10 cellular contexts compared by ENCODE assay signal in genomic region chr3:127777332-127777731, GRCh38.
"Had no signal": no experiment of that assay in that cellular context is flagged by ENCODE, and none has a peak within 500 bp of the region (broad histone marks: within the 10 kb centered on the region; RNA-seq: fewer than 3 reads in every experiment).

No MANE protein-coding gene starts in this region.

- DNase-seq: activated CD4-positive, alpha-beta T cell treated with anti-CD3 and anti-CD28 coated beads for 1 hour; activated CD4-positive, alpha-beta T cell treated with anti-CD3 and anti-CD28 coated beads, Interleukin-2, amount 50 U/mL, for 48 hours; activated gamma-delta T cell treated with Interleukin-2 at 50 U/mL for 16 hours; activated naive CD8-positive, alpha-beta T cell treated with anti-CD3 and anti-CD28 coated beads for 36 hours; activated T-cell treated with anti-CD3 and anti-CD28 coated beads, Interleukin-2, amount 50 U/mL, for 72 hours; anterior cingulate cortex; foreskin keratinocyte; stimulated activated CD4-positive, alpha-beta T cell treated with anti-CD3 and anti-CD28 coated beads, Interleukin-4, amount 100 ng/mL, for 4 hours had no signal

- H3K4me3 Mint-ChIP-seq: activated naive CD8-positive, alpha-beta T cell treated with anti-CD3 and anti-CD28 coated beads for 36 hours; activated T-cell treated with anti-CD3 and anti-CD28 coated beads, Interleukin-2, amount 50 U/mL, for 72 hours; memory B cell; nephron had no signal

- ATAC-seq: activated T-cell treated with anti-CD3 and anti-CD28 coated beads, Interleukin-2, amount 50 U/mL, for 72 hours; foreskin keratinocyte had no signal

- H3K27ac Mint-ChIP-seq: activated naive CD8-positive, alpha-beta T cell treated with anti-CD3 and anti-CD28 coated beads for 36 hours; activated T-cell treated with anti-CD3 and anti-CD28 coated beads, Interleukin-2, amount 50 U/mL, for 72 hours; memory B cell had no signal

- H3K27ac ChIP-seq: foreskin keratinocyte had no signal

- H3K36me3 Mint-ChIP-seq: memory B cell had no signal

- H3K27me3 ChIP-seq: foreskin keratinocyte had no signal

- H3K27me3 Mint-ChIP-seq: activated naive CD8-positive, alpha-beta T cell treated with anti-CD3 and anti-CD28 coated beads for 36 hours; memory B cell had no signal
